ENCODE assay signal across 7 cellular contexts in genomic region chr6:26195376-26195923, GRCh38.
DNase-seq lines count a peak whose midpoint lies in the region; ATAC-seq, FAIRE-seq and TF ChIP-seq lines count a peak whose summit lies in the region.

No MANE protein-coding gene starts in this region.

- no peak overlapping the region for H3K9ac ChIP-seq in neural cell (ENCODE audit: low read length)

- no peaks in the 10 kb centered on the region for H3K27me3 ChIP-seq in foreskin keratinocyte
- no peaks in the 10 kb centered on the region for H3K27me3 ChIP-seq in neural cell (ENCODE audit: insufficient read depth, low read depth, low read length)
- H3K27me3 ChIP-seq in tibial artery = no peaks in the 10 kb centered on the region

- peaks cover 33% of the 10 kb centered on the region for H3K4me1 Mint-ChIP-seq in activated naive CD4-positive, alpha-beta T cell treated with anti-CD3 and anti-CD28 coated beads for 36 hours (ENCODE audit: low read depth)

- H3K79me2 ChIP-seq in neural cell (replicated peaks; ENCODE audit: insufficient read depth, low read length) = peaks cover 43% of the 10 kb centered on the region

- CTCF ChIA-PET in activated naive CD4-positive, alpha-beta T cell treated with anti-CD3 and anti-CD28 coated beads for 36 hours (lab: Charles Lee) = interaction anchor here (0.6 to 1.0 kb wide), 2 partner anchors 10 to 122 kb away, joined by 3 to 4 read pairs; no protein-coding TSS in a partner anchor

- peaks cover 15% of the 10 kb centered on the region for H3K36me3 Mint-ChIP-seq in activated naive CD4-positive, alpha-beta T cell treated with anti-CD3 and anti-CD28 coated beads for 36 hours (ENCODE audit: low read depth)

- intact Hi-C loops in activated naive CD4-positive, alpha-beta T cell treated with anti-CD3 and anti-CD28 coated beads for 36 hours (cut with micrococcal nuclease) = loop anchor here (10.0 kb wide), 1 partner anchor 1639 kb away; a partner anchor contains a TSS
- intact Hi-C loops in tibial artery (cut with DNase I; ENCODE audit: low total_unique reads) = no loop called here

- TF ChIP-seq RAD21 in neural cell (conservative IDR thresholded peaks at IDR 0.05) = no peak

- peaks cover 5% of the 10 kb centered on the region for H3K27me3 Mint-ChIP-seq in activated naive CD4-positive, alpha-beta T cell treated with anti-CD3 and anti-CD28 coated beads for 36 hours (ENCODE audit: low read depth)

- TF ChIP-seq CTCF in foreskin keratinocyte (conservative IDR thresholded peaks at IDR 0.05) = no peak
- no peak for TF ChIP-seq CTCF in neural cell (IDR thresholded peaks at IDR 0.05; ENCODE audit: poor library complexity, severe bottlenecking)
- no peak for TF ChIP-seq CTCF in tibial artery (IDR thresholded peaks at IDR 0.05)

- H3K27ac ChIP-seq in foreskin keratinocyte = peak overlapping the region; percentile 90
- no peak overlapping the region for H3K27ac ChIP-seq in neural cell (ENCODE audit: low read length)
- H3K27ac ChIP-seq in tibial artery = peak overlapping the region; percentile 84 to 90

- H3K9me2 ChIP-seq in neural cell (ENCODE audit: insufficient read depth, low read length) = no peaks in the 10 kb centered on the region

- peak; percentile 29 for ATAC-seq in foreskin keratinocyte

- H2AFZ ChIP-seq in neural cell (ENCODE audit: low read depth, low read length) = no peak overlapping the region

- no peaks in the 10 kb centered on the region for H3K9me3 ChIP-seq in neural cell (ENCODE audit: low read length)
- no peaks in the 10 kb centered on the region for H3K9me3 ChIP-seq in tibial artery

- H3F3A ChIP-seq in neural cell (ENCODE audit: insufficient read depth, low read length, poor library complexity, severe bottlenecking) = peaks cover 11% of the 10 kb centered on the region

- peak overlapping the region; percentile 99 for H3K27ac Mint-ChIP-seq in activated naive CD4-positive, alpha-beta T cell treated with anti-CD3 and anti-CD28 coated beads for 36 hours

- peak overlapping the region; percentile 89 for H3K4me2 ChIP-seq in neural cell (ENCODE audit: low read length)

- DNase-seq in GM18507 (ENCODE audit: extremely low spot score, insufficient read length, low read depth) (no peak), HPDE6-E6E7 (ENCODE audit: extremely low spot score) (peak; percentile 71), SIG-M5 (lab: John Stamatoyannopoulos, UW) (peak; percentile 51), foreskin keratinocyte (peak; percentile 75 to 90), tibial artery (peak; percentile 93 to 94)
- DNase-seq in activated naive CD4-positive, alpha-beta T cell treated with anti-CD3 and anti-CD28 coated beads for 36 hours = peak; percentile 94

- H3K36me3 ChIP-seq in neural cell (ENCODE audit: insufficient read depth, low read length) (no peaks in the 10 kb centered on the region), tibial artery (no peaks in the 10 kb centered on the region)

- H4K20me1 ChIP-seq in neural cell (ENCODE audit: insufficient read depth) = peaks cover 29% of the 10 kb centered on the region

- H3K9me3 Mint-ChIP-seq in activated naive CD4-positive, alpha-beta T cell treated with anti-CD3 and anti-CD28 coated beads for 36 hours = no peaks in the 10 kb centered on the region

- peak; percentile 83 for FAIRE-seq in GM18507 (lab: Jason Lieb, UNC)

- peak overlapping the region; percentile 96 for H3K4me3 Mint-ChIP-seq in activated naive CD4-positive, alpha-beta T cell treated with anti-CD3 and anti-CD28 coated beads for 36 hours

- H3K4me1 ChIP-seq in foreskin keratinocyte = peaks cover 3% of the 10 kb centered on the region
- H3K4me1 ChIP-seq in tibial artery = peaks cover 0 to 39% (median 5%) of the 10 kb centered on the region in 4 donors

- H3K4me3 ChIP-seq in neural cell (ENCODE audit: low read length) (peak overlapping the region; percentile 80), tibial artery (peak overlapping the region; percentile 63 to 65)

- no peak for TF ChIP-seq EP300 in neural cell (conservative IDR thresholded peaks at IDR 0.05; ENCODE audit: poor library complexity, severe bottlenecking)

TF ChIP-seq in neural cell, 6 proteins besides CTCF, POLR2A, EP300 and RAD21:
- TF ChIP-seq TAF1 (IDR thresholded peaks at IDR 0.05; ENCODE audit: low read depth) = no peak
- no peak for TF ChIP-seq MXI1 (conservative IDR thresholded peaks at IDR 0.05; ENCODE audit: poor library complexity, severe bottlenecking)
- TF ChIP-seq EZH2 (IDR thresholded peaks at IDR 0.05; ENCODE audit: borderline replicate concordance, insufficient read depth, low read length, poor library complexity, severe bottlenecking) = no peak
- no peak for TF ChIP-seq SMC3 (conservative IDR thresholded peaks at IDR 0.05; ENCODE audit: poor library complexity)
- TF ChIP-seq POLR2AphosphoS5 (IDR thresholded peaks at IDR 0.05) = no peak
- TF ChIP-seq, protein P1, sequence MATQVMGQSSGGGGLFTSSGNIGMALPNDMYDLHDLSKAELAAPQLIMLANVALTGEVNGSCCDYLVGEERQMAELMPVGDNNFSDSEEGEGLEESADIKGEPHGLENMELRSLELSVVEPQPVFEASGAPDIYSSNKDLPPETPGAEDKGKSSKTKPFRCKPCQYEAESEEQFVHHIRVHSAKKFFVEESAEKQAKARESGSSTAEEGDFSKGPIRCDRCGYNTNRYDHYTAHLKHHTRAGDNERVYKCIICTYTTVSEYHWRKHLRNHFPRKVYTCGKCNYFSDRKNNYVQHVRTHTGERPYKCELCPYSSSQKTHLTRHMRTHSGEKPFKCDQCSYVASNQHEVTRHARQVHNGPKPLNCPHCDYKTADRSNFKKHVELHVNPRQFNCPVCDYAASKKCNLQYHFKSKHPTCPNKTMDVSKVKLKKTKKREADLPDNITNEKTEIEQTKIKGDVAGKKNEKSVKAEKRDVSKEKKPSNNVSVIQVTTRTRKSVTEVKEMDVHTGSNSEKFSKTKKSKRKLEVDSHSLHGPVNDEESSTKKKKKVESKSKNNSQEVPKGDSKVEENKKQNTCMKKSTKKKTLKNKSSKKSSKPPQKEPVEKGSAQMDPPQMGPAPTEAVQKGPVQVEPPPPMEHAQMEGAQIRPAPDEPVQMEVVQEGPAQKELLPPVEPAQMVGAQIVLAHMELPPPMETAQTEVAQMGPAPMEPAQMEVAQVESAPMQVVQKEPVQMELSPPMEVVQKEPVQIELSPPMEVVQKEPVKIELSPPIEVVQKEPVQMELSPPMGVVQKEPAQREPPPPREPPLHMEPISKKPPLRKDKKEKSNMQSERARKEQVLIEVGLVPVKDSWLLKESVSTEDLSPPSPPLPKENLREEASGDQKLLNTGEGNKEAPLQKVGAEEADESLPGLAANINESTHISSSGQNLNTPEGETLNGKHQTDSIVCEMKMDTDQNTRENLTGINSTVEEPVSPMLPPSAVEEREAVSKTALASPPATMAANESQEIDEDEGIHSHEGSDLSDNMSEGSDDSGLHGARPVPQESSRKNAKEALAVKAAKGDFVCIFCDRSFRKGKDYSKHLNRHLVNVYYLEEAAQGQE (IDR thresholded peaks at IDR 0.05; ENCODE audit: borderline replicate concordance) = no peak
